Comparison of ENCODE assay signal across 1 cellular context in the genomic region with DNA sequence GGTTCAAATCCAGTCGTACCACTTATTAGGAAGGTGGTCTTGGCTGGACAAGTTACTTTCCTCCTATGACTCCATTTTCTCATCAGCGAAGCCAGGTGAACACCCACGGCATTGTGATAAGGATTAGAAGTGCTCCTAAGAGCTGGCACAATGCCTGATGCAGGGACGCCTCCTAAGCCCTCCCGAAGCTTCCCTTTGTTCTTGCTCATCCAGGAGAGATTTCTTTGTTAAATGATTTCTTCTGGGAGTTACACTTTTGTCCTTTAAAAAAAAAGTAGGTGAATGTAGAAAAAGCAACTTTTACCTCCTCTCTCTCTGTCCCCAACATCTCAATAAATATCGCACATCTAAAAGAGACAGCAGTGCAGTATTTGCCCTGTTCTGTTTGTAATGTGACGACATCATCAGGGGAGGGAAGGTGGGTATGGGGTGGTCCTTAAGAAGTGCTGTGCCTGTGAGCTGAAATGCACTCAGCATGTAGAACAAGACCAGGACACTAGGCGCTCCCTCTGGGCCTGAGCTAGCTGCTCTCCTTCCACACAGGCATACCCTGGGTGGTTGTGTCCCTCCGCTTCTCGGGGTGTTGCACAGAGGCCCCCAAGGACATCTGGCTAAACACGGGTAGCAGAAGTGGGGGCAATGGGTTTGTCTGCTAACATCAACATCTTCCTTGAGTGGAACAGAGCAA.
TF ChIP-seq lines count a peak whose summit lies in the region.

No MANE protein-coding gene starts in this region.

TF ChIP-seq in H1, 55 proteins besides CTCF, POLR2A, EP300 and RAD21:
- 0 out of 2 replicates have a peak, but pooled peaks have one; percentile 46 for TF ChIP-seq RBBP5 (IDR thresholded peaks at IDR 0.05; ENCODE audit: borderline replicate concordance, low read depth, low read length)
- no peak for TF ChIP-seq CTBP2 (IDR thresholded peaks at IDR 0.05; ENCODE audit: borderline replicate concordance, insufficient read depth, insufficient read length, low read length)
- TF ChIP-seq EGR1 (IDR thresholded peaks at IDR 0.05; ENCODE audit: borderline replicate concordance, low read depth, low read length) = no peak
- TF ChIP-seq, protein P1, sequence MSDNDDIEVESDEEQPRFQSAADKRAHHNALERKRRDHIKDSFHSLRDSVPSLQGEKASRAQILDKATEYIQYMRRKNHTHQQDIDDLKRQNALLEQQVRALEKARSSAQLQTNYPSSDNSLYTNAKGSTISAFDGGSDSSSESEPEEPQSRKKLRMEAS (IDR thresholded peaks at IDR 0.05) = peak; percentile 19; the same call in 1 of the 2 replicates
- TF ChIP-seq BRCA1 (IDR thresholded peaks at IDR 0.05; ENCODE audit: low read depth, low read length) = no peak
- TF ChIP-seq, protein P2, sequence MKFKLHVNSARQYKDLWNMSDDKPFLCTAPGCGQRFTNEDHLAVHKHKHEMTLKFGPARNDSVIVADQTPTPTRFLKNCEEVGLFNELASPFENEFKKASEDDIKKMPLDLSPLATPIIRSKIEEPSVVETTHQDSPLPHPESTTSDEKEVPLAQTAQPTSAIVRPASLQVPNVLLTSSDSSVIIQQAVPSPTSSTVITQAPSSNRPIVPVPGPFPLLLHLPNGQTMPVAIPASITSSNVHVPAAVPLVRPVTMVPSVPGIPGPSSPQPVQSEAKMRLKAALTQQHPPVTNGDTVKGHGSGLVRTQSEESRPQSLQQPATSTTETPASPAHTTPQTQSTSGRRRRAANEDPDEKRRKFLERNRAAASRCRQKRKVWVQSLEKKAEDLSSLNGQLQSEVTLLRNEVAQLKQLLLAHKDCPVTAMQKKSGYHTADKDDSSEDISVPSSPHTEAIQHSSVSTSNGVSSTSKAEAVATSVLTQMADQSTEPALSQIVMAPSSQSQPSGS (IDR thresholded peaks at IDR 0.05; ENCODE audit: low read length) = peak; percentile 85
- 0 out of 2 replicates have a peak, but pooled peaks have one; percentile 6 for TF ChIP-seq TBP (IDR thresholded peaks at IDR 0.05; ENCODE audit: low read depth, low read length)
- TF ChIP-seq NRF1 (IDR thresholded peaks at IDR 0.05; ENCODE audit: low read depth, low read length) = no peak
- TF ChIP-seq CHD1 (IDR thresholded peaks at IDR 0.05; ENCODE audit: low read depth, low read length) = no peak
- TF ChIP-seq, protein P3, sequence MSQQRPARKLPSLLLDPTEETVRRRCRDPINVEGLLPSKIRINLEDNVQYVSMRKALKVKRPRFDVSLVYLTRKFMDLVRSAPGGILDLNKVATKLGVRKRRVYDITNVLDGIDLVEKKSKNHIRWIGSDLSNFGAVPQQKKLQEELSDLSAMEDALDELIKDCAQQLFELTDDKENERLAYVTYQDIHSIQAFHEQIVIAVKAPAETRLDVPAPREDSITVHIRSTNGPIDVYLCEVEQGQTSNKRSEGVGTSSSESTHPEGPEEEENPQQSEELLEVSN (IDR thresholded peaks at IDR 0.05) = no peak
- no peak for TF ChIP-seq KDM4A (IDR thresholded peaks at IDR 0.05; ENCODE audit: low read depth, low read length, severe bottlenecking)
- no peak for TF ChIP-seq ATF3 (IDR thresholded peaks at IDR 0.05; ENCODE audit: insufficient read depth, low read depth, low read length)
- no peak for TF ChIP-seq RNF2 (IDR thresholded peaks at IDR 0.05; ENCODE audit: borderline replicate concordance, low read depth, low read length, missing control alignments, poor library complexity, severe bottlenecking)
- TF ChIP-seq MAFK (IDR thresholded peaks at IDR 0.05; ENCODE audit: low read depth, low read length) = no peak
- TF ChIP-seq SP4 (IDR thresholded peaks at IDR 0.05; ENCODE audit: low read length) = no peak
- peak; percentile 72 for TF ChIP-seq ASH2L (IDR thresholded peaks at IDR 0.05; ENCODE audit: low read length)
- 0 out of 2 replicates have a peak, but pooled peaks have one; percentile 17 for TF ChIP-seq CREB1 (IDR thresholded peaks at IDR 0.05)
- TF ChIP-seq GTF2F1 (IDR thresholded peaks at IDR 0.05; ENCODE audit: borderline replicate concordance, low read depth, low read length) = no peak
- no peak for TF ChIP-seq SAP30 (IDR thresholded peaks at IDR 0.05; ENCODE audit: insufficient read depth, insufficient replicate concordance, low read length)
